In genomic region chr14:70317091-70317968, GRCh38 we compare ENCODE assay signal across 14 cellular contexts.
"Had no signal": no experiment of that assay in that cellular context is flagged by ENCODE, and none has a peak within 500 bp of the region (broad histone marks: within the 10 kb centered on the region; RNA-seq: fewer than 3 reads in every experiment).

No MANE protein-coding gene starts in this region.

- H3K79me2 ChIP-seq: parathyroid adenoma had no signal

- H3K27ac ChIP-seq: breast epithelium, heart left ventricle, parathyroid adenoma, thyroid gland, vagina had no signal

- H3K27me3 ChIP-seq: breast epithelium, heart left ventricle, thyroid gland, vagina had no signal

- DNase-seq: activated CD4-positive, alpha-beta T cell treated with anti-CD3 and anti-CD28 coated beads, Interleukin-2, amount 50 U/mL, for 48 hours; activated naive CD8-positive, alpha-beta T cell treated with anti-CD3 and anti-CD28 coated beads, Interleukin-2, amount 50 U/mL, for 24 hours; activated T-cell treated with anti-CD3 and anti-CD28 coated beads, Interleukin-2, amount 50 U/mL, for 1 hour; aorta; cerebellar nuclear complex; heart left ventricle; naive B cell; stimulated activated CD4-positive, alpha-beta T cell treated with anti-CD3 and anti-CD28 coated beads, Interleukin-15, amount 100 ng/mL, for 24 hours; stimulated activated CD4-positive, alpha-beta T cell treated with anti-CD3 and anti-CD28 coated beads, Interleukin-4, amount 100 ng/mL, for 1 hour had no signal

- H2AFZ ChIP-seq: parathyroid adenoma had no signal

- H3K9ac ChIP-seq: parathyroid adenoma had no signal

- H3K4me1 ChIP-seq: breast epithelium, heart left ventricle, parathyroid adenoma, thyroid gland, vagina had no signal

- FAIRE-seq: frontal cortex had no signal

- H3K36me3 ChIP-seq: breast epithelium, heart left ventricle, thyroid gland, vagina had no signal

- H3K9me3 ChIP-seq: breast epithelium, heart left ventricle, thyroid gland, vagina had no signal

- H3K4me3 ChIP-seq: breast epithelium, heart left ventricle, thyroid gland, vagina had no signal
